Comparison of ENCODE assay signal across 29 cellular contexts in genomic region chr12:124086299-124086898, GRCh38.
"Had no signal": no experiment of that assay in that cellular context is flagged by ENCODE, and none has a peak within 500 bp of the region (broad histone marks: within the 10 kb centered on the region; RNA-seq: fewer than 3 reads in every experiment).

No MANE protein-coding gene starts in this region.

- FAIRE-seq: colon, islet of Langerhans had no signal

- H3K27me3 ChIP-seq: dorsolateral prefrontal cortex, gastrocnemius medialis, testis, tibial artery, uterus had no signal

- H3K4me3 Mint-ChIP-seq: endodermal cell; naive B cell; nephron progenitor cell; stimulated activated memory B cell treated with anti-CD40 and anti-IgM and Interleukin-4, amounts not matched to agents 10 μg/mL and 1 μg/mL and 100 μg/mL, for 72 hours; type B pancreatic cell had no signal

- ATAC-seq: esophagus mucosa; gastrocnemius medialis; left colon; left ventricle myocardium superior; lower lobe of right lung; mucosa of descending colon; psoas muscle; right cardiac atrium; stimulated activated memory B cell treated with anti-CD40 and anti-IgM and Interleukin-4, amounts not matched to agents 10 μg/mL and 1 μg/mL and 100 μg/mL, for 72 hours; stimulated activated naive CD8-positive, alpha-beta T cell treated with anti-CD3 and anti-CD28 coated beads, Interleukin-15, Interleukin-2, amounts not matched to agents 100 U/mL and 50 U/mL, for 24 hours had no signal

- DNase-seq: central memory CD4-positive, alpha-beta T cell; dorsolateral prefrontal cortex; effector CD4-positive, alpha-beta T cell; endodermal cell; foreskin fibroblast; gastrocnemius medialis; kidney glomerular epithelial cell; left colon; left ventricle myocardium superior; lower lobe of right lung; mucosa of descending colon; naive B cell; nephron progenitor cell; psoas muscle; right cardiac atrium; spleen; stimulated activated CD4-positive, alpha-beta T cell treated with anti-CD3 and anti-CD28 coated beads, Interleukin-4, amount 100 ng/mL, for 4 hours; stimulated activated naive CD8-positive, alpha-beta T cell treated with anti-CD3 and anti-CD28 coated beads, Interleukin-15, Interleukin-2, amounts not matched to agents 100 U/mL and 50 U/mL, for 24 hours; substantia nigra; testis; tibial artery; uterus had no signal

- H3K4me1 Mint-ChIP-seq: naive B cell; stimulated activated memory B cell treated with anti-CD40 and anti-IgM and Interleukin-4, amounts not matched to agents 10 μg/mL and 1 μg/mL and 100 μg/mL, for 72 hours had no signal

- H3K36me3 ChIP-seq: gastrocnemius medialis, lower lobe of right lung, spleen, tibial artery, uterus had no signal

- H3K27ac Mint-ChIP-seq: endodermal cell; naive B cell; stimulated activated memory B cell treated with anti-CD40 and anti-IgM and Interleukin-4, amounts not matched to agents 10 μg/mL and 1 μg/mL and 100 μg/mL, for 72 hours; type B pancreatic cell had no signal

- H3K27ac ChIP-seq: dorsolateral prefrontal cortex, epithelial cell of prostate, gastrocnemius medialis, lower lobe of right lung, psoas muscle, skin epidermis, spleen, testis, tibial artery, uterus had no signal

- H3K4me3 ChIP-seq: dorsolateral prefrontal cortex, gastrocnemius medialis, lower lobe of right lung, mucosa of descending colon, psoas muscle, skin epidermis, spleen, testis, tibial artery, uterus had no signal

- H3K9me3 ChIP-seq: gastrocnemius medialis, lower lobe of right lung, mucosa of descending colon, psoas muscle, spleen, testis, tibial artery, uterus had no signal

- H3K9me3 Mint-ChIP-seq: endodermal cell; stimulated activated memory B cell treated with anti-CD40 and anti-IgM and Interleukin-4, amounts not matched to agents 10 μg/mL and 1 μg/mL and 100 μg/mL, for 72 hours; type B pancreatic cell had no signal

- H3K36me3 Mint-ChIP-seq: stimulated activated memory B cell treated with anti-CD40 and anti-IgM and Interleukin-4, amounts not matched to agents 10 μg/mL and 1 μg/mL and 100 μg/mL, for 72 hours; type B pancreatic cell had no signal

- H3K27me3 Mint-ChIP-seq: naive B cell, type B pancreatic cell had no signal

- H3K4me1 ChIP-seq: gastrocnemius medialis, lower lobe of right lung, psoas muscle, spleen, testis, tibial artery, uterus had no signal
